ENCODE assay signal across 20 cellular contexts in the genomic region with DNA sequence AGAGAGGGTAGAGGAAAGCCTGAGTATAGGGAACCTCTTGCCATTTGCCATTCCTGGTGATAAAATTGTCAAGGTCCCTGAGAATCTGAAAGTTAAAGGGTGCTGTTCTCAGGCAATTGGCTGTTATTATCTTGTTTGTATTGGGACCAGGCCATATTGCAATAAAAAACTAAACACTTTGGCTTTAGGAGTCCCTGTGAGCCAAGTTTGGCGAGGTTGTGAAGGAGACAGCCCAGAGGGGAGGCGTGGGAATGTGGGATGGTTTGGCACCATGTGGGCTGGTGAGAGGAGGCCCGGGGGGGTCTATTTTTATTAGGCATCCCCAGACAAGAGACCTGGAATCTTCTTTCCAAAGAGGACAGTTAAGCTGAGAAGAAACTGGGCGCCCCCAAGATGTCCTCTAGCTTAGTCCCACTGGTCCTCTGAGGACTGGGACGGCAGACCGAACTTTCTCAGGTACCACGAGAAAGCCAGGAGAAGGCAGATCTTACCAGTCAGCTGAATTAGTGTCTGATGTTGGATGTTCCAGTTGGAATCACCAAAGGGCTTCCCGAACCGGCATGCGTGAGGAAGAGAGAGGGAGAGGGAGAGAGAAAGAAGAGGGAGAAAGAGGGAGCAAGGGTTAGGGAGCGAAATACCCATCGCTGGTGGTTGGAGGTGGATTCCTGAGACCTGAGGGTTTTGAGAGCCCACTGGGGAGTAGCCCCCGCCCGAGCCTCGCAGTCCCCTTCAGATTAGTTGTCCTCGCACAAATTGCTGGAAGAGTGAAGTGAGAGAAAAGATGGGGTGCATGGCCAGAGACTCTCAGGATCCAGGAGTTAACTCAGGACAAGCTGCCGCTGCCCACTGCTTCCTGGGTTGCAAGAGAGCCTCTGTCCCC. TPM values are rescaled to one million over a fixed set of nuclear protein-coding genes. Genes with fewer than 3 reads are reported as not detected.
DNase-seq lines count a peak whose midpoint lies in the region; ATAC-seq and TF ChIP-seq lines count a peak whose summit lies in the region.
"Had no signal": no experiment of that assay in that cellular context is flagged by ENCODE, and none has a peak within 500 bp of the region (broad histone marks: within the 10 kb centered on the region; RNA-seq: fewer than 3 reads in every experiment).

No MANE protein-coding gene starts in this region.

- H3K23ac ChIP-seq in H9 (ENCODE audit: insufficient read length, low read depth, low read length): no peak overlapping the region

- H2AFZ ChIP-seq in H9 (ENCODE audit: low read length): no peak overlapping the region
- H2AFZ ChIP-seq: parathyroid adenoma had no signal

- no peak overlapping the region for H2BK20ac ChIP-seq in H9 (ENCODE audit: low read depth, low read length, poor library complexity, severe bottlenecking)

- H3K4me1 ChIP-seq in H9 (ENCODE audit: insufficient read depth, low read length): no peaks in the 10 kb centered on the region
- H3K4me1 ChIP-seq: Caco-2, gastroesophageal sphincter, parathyroid adenoma had no signal

- DNase-seq in activated naive CD4-positive, alpha-beta T cell treated with anti-CD3 and anti-CD28 coated beads for 36 hours: no peak
- no peak for DNase-seq in activated naive CD4-positive, alpha-beta T cell treated with Interleukin-2 at 50 U/mL for 16 hours
- DNase-seq in H9 (no peak), nephron progenitor cell (no peak), cerebellar nuclear complex (lab: John Stamatoyannopoulos, UW) (no peak), AG08396 (ENCODE audit: low spot score) (no peak), iPS-NIHi11 (ENCODE audit: low spot score) (no peak)
- no peak for DNase-seq in central memory CD8-positive, alpha-beta T cell (ENCODE audit: low spot score in 2 of 2)
- DNase-seq: activated gamma-delta T cell; Caco-2; EL; erythroblast; MG63; NCI-H226; NK-92 treated with Interleukin-12 subunit alpha and Interleukin-12 subunit beta, amount 100 ng/mL, for 24 hours; RPMI8226; stimulated activated CD4-positive, alpha-beta T cell treated with anti-CD3 and anti-CD28 coated beads, Interleukin-4, amount 100 ng/mL, for 1 hour had no signal

- H2BK120ac ChIP-seq in H9 (ENCODE audit: low read depth, low read length, poor library complexity, severe bottlenecking): no peak overlapping the region

- H3K27me3 Mint-ChIP-seq in activated naive CD4-positive, alpha-beta T cell treated with anti-CD3 and anti-CD28 coated beads for 36 hours (ENCODE audit: low read depth): no peaks in the 10 kb centered on the region
- no peaks in the 10 kb centered on the region for H3K27me3 Mint-ChIP-seq in H9 (ENCODE audit: low read depth)
- H3K27me3 Mint-ChIP-seq in central memory CD8-positive, alpha-beta T cell: no peaks in the 10 kb centered on the region
- H3K27me3 Mint-ChIP-seq in nephron progenitor cell (ENCODE audit: low read depth, poor library complexity): no peaks in the 10 kb centered on the region

- H3K56ac ChIP-seq in H9 (ENCODE audit: insufficient read length, low read depth, low read length): no peak overlapping the region

- no peak overlapping the region for H2AK5ac ChIP-seq in H9 (ENCODE audit: insufficient read length, low read length)

- H3K9ac ChIP-seq in H9 (ENCODE audit: extremely low read depth, insufficient read length, low read length): no peak overlapping the region
- H3K9ac ChIP-seq: parathyroid adenoma had no signal

- CTCF ChIA-PET in activated naive CD4-positive, alpha-beta T cell treated with anti-CD3 and anti-CD28 coated beads for 36 hours (lab: Charles Lee): interaction anchor here (0.6 kb wide), 1 partner anchor 16 kb away, joined by 3 read pairs; no protein-coding TSS in a partner anchor

- TF ChIP-seq CTCF in H9 (conservative IDR thresholded peaks at IDR 0.05) (no peak), nephron progenitor cell (IDR thresholded peaks at IDR 0.05) (no peak)

- no peaks in the 10 kb centered on the region for H3K79me2 ChIP-seq in H9 (ENCODE audit: insufficient read depth, low read length)

- H3K4me2 ChIP-seq in H9 (ENCODE audit: insufficient read depth, insufficient read length, low read length): no peak overlapping the region

- no peak overlapping the region for H4K8ac ChIP-seq in H9 (replicated peaks; ENCODE audit: insufficient read length, low read depth, low read length)

- H2BK5ac ChIP-seq in H9 (ENCODE audit: insufficient read length, low read length): no peak overlapping the region

- H3K4me3 Mint-ChIP-seq in activated naive CD4-positive, alpha-beta T cell treated with anti-CD3 and anti-CD28 coated beads for 36 hours: no peak overlapping the region
- no peak overlapping the region for H3K4me3 Mint-ChIP-seq in H9
- no peak overlapping the region for H3K4me3 Mint-ChIP-seq in central memory CD8-positive, alpha-beta T cell
- H3K4me3 Mint-ChIP-seq in nephron progenitor cell: no peak overlapping the region

- no peak overlapping the region for H3K4ac ChIP-seq in H9 (ENCODE audit: low read depth, low read length)

- no peak for ATAC-seq in central memory CD8-positive, alpha-beta T cell (replicated peaks; ENCODE audit: extremely low read depth, poor library complexity, severe bottlenecking)
- ATAC-seq: gastroesophageal sphincter had no signal

- H3K27ac ChIP-seq in H9 (ENCODE audit: insufficient read length, low read depth, low read length): no peak overlapping the region
- H3K27ac ChIP-seq: gastroesophageal sphincter, parathyroid adenoma, skin epidermis had no signal

- H4K20me1 ChIP-seq in H9 (ENCODE audit: control insufficient read depth, insufficient read depth, insufficient read length): no peaks in the 10 kb centered on the region

- no peak overlapping the region for H3T11ph ChIP-seq in H9 (ENCODE audit: low read length)

- H2BK12ac ChIP-seq in H9 (ENCODE audit: insufficient read length, low read depth, low read length): no peak overlapping the region

- H4K5ac ChIP-seq in H9 (ENCODE audit: insufficient read length, low read depth, low read length): no peak overlapping the region

- H3K27ac Mint-ChIP-seq in activated naive CD4-positive, alpha-beta T cell treated with anti-CD3 and anti-CD28 coated beads for 36 hours: peak overlapping the region; percentile 14
- H3K27ac Mint-ChIP-seq in H9 (peak overlapping the region; percentile 19 to 40 (median 23); a peak in 2 of 7 replicates), nephron progenitor cell (peak overlapping the region; percentile 42)
- H3K27ac Mint-ChIP-seq in central memory CD8-positive, alpha-beta T cell (ENCODE audit: low read depth): peak overlapping the region; percentile 73

- peaks cover 12% of the 10 kb centered on the region for H3K4me1 Mint-ChIP-seq in activated naive CD4-positive, alpha-beta T cell treated with anti-CD3 and anti-CD28 coated beads for 36 hours (ENCODE audit: low read depth)
- H3K4me1 Mint-ChIP-seq in H9 (no peaks in the 10 kb centered on the region; a peak in 2 of 4 replicates), nephron progenitor cell (peaks cover 16% of the 10 kb centered on the region)
- H3K4me1 Mint-ChIP-seq in central memory CD8-positive, alpha-beta T cell: peaks cover 56% of the 10 kb centered on the region

- H2BK15ac ChIP-seq in H9 (ENCODE audit: low read depth, low read length): no peak overlapping the region

- H3K9me3 Mint-ChIP-seq in activated naive CD4-positive, alpha-beta T cell treated with anti-CD3 and anti-CD28 coated beads for 36 hours: peaks cover 2% of the 10 kb centered on the region
- H3K9me3 Mint-ChIP-seq in H9 (0 out of 5 replicates have a peak, but pooled peaks cover 0 to 1% of the 10 kb centered on the region in 2 experiments), nephron progenitor cell (peaks cover 38% of the 10 kb centered on the region)
- H3K9me3 Mint-ChIP-seq in central memory CD8-positive, alpha-beta T cell: no peaks in the 10 kb centered on the region

- H3K18ac ChIP-seq in H9 (ENCODE audit: insufficient read length, low read depth, low read length): no peak overlapping the region

- WGBS in H9 (ENCODE audit: extremely low coverage, insufficient read length, low lambda C conversion rate): no CpG with 5 or more reads among the region's 17 CpGs

- no peak overlapping the region for H4K91ac ChIP-seq in H9 (ENCODE audit: insufficient read length, low read depth, low read length)

- H3K27me3 ChIP-seq in H9 (ENCODE audit: insufficient read depth, low read length): no peaks in the 10 kb centered on the region
- H3K27me3 ChIP-seq: gastroesophageal sphincter, MG63 had no signal

- intact Hi-C loops in activated naive CD4-positive, alpha-beta T cell treated with anti-CD3 and anti-CD28 coated beads for 36 hours (cut with micrococcal nuclease): no loop called here

- H3K9me3 ChIP-seq in H9 (ENCODE audit: control insufficient read depth, low read depth, low read length): no peaks in the 10 kb centered on the region
- H3K9me3 ChIP-seq: Caco-2, gastroesophageal sphincter, MG63 had no signal

- no peaks in the 10 kb centered on the region for H3K79me1 ChIP-seq in H9 (ENCODE audit: insufficient read depth, low read depth, low read length, poor library complexity, severe bottlenecking)

- peaks cover 38% of the 10 kb centered on the region for H3K36me3 Mint-ChIP-seq in activated naive CD4-positive, alpha-beta T cell treated with anti-CD3 and anti-CD28 coated beads for 36 hours (ENCODE audit: low read depth)
- H3K36me3 Mint-ChIP-seq in H9 (ENCODE audit: insufficient read depth in 1 of 3, low read depth in 3 of 3): peaks cover 18 to 71% (median 52%) of the 10 kb centered on the region in 3 experiments
- H3K36me3 Mint-ChIP-seq in central memory CD8-positive, alpha-beta T cell (ENCODE audit: insufficient read depth): peaks cover 42% of the 10 kb centered on the region
- peaks cover 88% of the 10 kb centered on the region for H3K36me3 Mint-ChIP-seq in nephron progenitor cell (ENCODE audit: low read depth)

- no peak overlapping the region for H3K14ac ChIP-seq in H9 (ENCODE audit: insufficient read depth, low read length)

- no peaks in the 10 kb centered on the region for H3K23me2 ChIP-seq in H9 (ENCODE audit: insufficient read length, low read depth, low read length, poor library complexity, severe bottlenecking)

RNA-seq across cellular contexts. Expression of a gene that starts 24.4 kb away (rescaled TPM):
- 100 to 1,000 TPM in 1 of 2 experiments, 10 to 100 TPM in 1; 99.1 to 107 TPM for total RNA-seq in activated naive CD4-positive, alpha-beta T cell treated with anti-CD3 and anti-CD28 coated beads for 36 hours
- 105 and 117 TPM in 2 replicates for total RNA-seq in H9 (2021)

RNA-seq across cellular contexts. Expression of a gene that starts 29.7 kb away (rescaled TPM):
- total RNA-seq in activated naive CD4-positive, alpha-beta T cell treated with anti-CD3 and anti-CD28 coated beads for 36 hours: 100 to 1,000 TPM; 115 to 120 TPM
- 0.09 and 0.20 TPM in 2 replicates for total RNA-seq in H9 (2021)

Comparison
In these comparisons a context has a peak if more than half of its experiments do, and no peak if none do; other contexts are left out.
1. H3K27ac Mint-ChIP-seq: peak in every context shown above with its lines; median percentile 73 in central memory CD8-positive, alpha-beta T cell; 42 in nephron progenitor cell; 23 in H9; 14 in activated naive CD4-positive, alpha-beta T cell treated with anti-CD3 and anti-CD28 coated beads for 36 hours.
2. RNA of a gene that starts 29.7 kb away (total RNA-seq): 115 to 120 TPM in activated naive CD4-positive, alpha-beta T cell treated with anti-CD3 and anti-CD28 coated beads for 36 hours; 0.09 to 0.20 TPM in H9; every median in the first group is over 10 times any median in the second.